ENCODE assay signal across 1 cellular context in genomic region chr14:34424488-34424887, GRCh38.
TF ChIP-seq lines count a peak whose summit lies in the region.

No MANE protein-coding gene starts in this region.

TF ChIP-seq in K562, 482 proteins besides CTCF, POLR2A, EP300 and RAD21 (continued from another document):
- TF ChIP-seq E4F1 (CRISPR knock-in tag; IDR thresholded peaks at IDR 0.05; ENCODE audit: borderline replicate concordance), result no peak
- TF ChIP-seq ZZZ3 (IDR thresholded peaks at IDR 0.05), result no peak
- TF ChIP-seq ZNF316 (IDR thresholded peaks at IDR 0.05), result 0 out of 2 replicates have a peak, but pooled peaks have one; percentile 12
- 0 out of 2 replicates have a peak, but pooled peaks have one; percentile 11 for TF ChIP-seq MAFG (tag; conservative IDR thresholded peaks at IDR 0.05)
- no peak for TF ChIP-seq TEAD1 (CRISPR knock-in tag; IDR thresholded peaks at IDR 0.05)
